21 cellular contexts compared by ENCODE assay signal in genomic region chr7:74619235-74619860, GRCh38. TPM values are rescaled to one million over a fixed set of nuclear protein-coding genes. Genes with fewer than 3 reads are reported as not detected.
DNase-seq lines count a peak whose midpoint lies in the region; ATAC-seq and TF ChIP-seq lines count a peak whose summit lies in the region.
"Had no signal": no experiment of that assay in that cellular context is flagged by ENCODE, and none has a peak within 500 bp of the region (broad histone marks: within the 10 kb centered on the region; RNA-seq: fewer than 3 reads in every experiment).

No MANE protein-coding gene starts in this region.

- H3K27ac Mint-ChIP-seq in neural progenitor cell, result peak overlapping the region; percentile 14
- H3K27ac Mint-ChIP-seq: activated naive CD8-positive, alpha-beta T cell treated with anti-CD3 and anti-CD28 coated beads, Interleukin-2, amount 50 U/mL, for 24 hours; activated T-helper 2 cell treated with anti-CD3 and anti-CD28 coated beads, Interferon-gamma antibody, Interleukin-2, Interleukin-4, amounts not matched to agents 10 μg/mL and 5 μg/mL and 100 μg/mL, durations not matched to agents 14 hours and 24 hours and 36 hours; stimulated activated naive CD8-positive, alpha-beta T cell treated with anti-CD3 and anti-CD28 coated beads, Interleukin-15, amount 100 ng/mL, for 72 hours; type B pancreatic cell had no signal

- intact Hi-C loops in Panc1 (cut with micrococcal nuclease; ENCODE audit: unreplicated experiment), result no loop called here

- H3K27ac ChIP-seq in Panc1 (ENCODE audit: low read length), result peak overlapping the region; percentile 42; the same call in 1 of the 2 replicates
- H3K27ac ChIP-seq in neural progenitor cell, result peak overlapping the region; percentile 75
- H3K27ac ChIP-seq: left ventricle myocardium inferior, PC-9, SJSA1 had no signal

- H3K27me3 Mint-ChIP-seq in neural progenitor cell (ENCODE audit: insufficient read depth, low read depth), result peaks cover 5% of the 10 kb centered on the region
- H3K27me3 Mint-ChIP-seq: activated naive CD8-positive, alpha-beta T cell treated with anti-CD3 and anti-CD28 coated beads, Interleukin-2, amount 50 U/mL, for 24 hours; stimulated activated naive CD8-positive, alpha-beta T cell treated with anti-CD3 and anti-CD28 coated beads, Interleukin-15, amount 100 ng/mL, for 72 hours; type B pancreatic cell had no signal

- no TSS peak for BruUV-seq in Panc1 (replicated peaks; lab: Mats Ljungman, UMichigan)

- no peaks in the 10 kb centered on the region for H3K9me2 ChIP-seq in Loucy (replicated peaks; ENCODE audit: low read depth, low read length)

- TF ChIP-seq CTCF in Loucy (conservative IDR thresholded peaks at IDR 0.05; ENCODE audit: low read length) (no peak), Panc1 (IDR thresholded peaks at IDR 0.05) (no peak), neural progenitor cell (IDR thresholded peaks at IDR 0.05) (no peak)

- CTCF ChIA-PET in Panc1 (lab: Charles Lee), result no interaction called here

- H3K4me3 ChIP-seq in Loucy (ENCODE audit: low read length, poor library complexity, severe bottlenecking), result no peak overlapping the region
- H3K4me3 ChIP-seq in Panc1 (ENCODE audit: low read depth in 2 of 2, low read length in 2 of 2), result no peak overlapping the region
- H3K4me3 ChIP-seq in neural progenitor cell, result no peak overlapping the region
- H3K4me3 ChIP-seq: left ventricle myocardium inferior, PC-9, SJSA1 had no signal

- H3K9me3 Mint-ChIP-seq in neural progenitor cell, result no peaks in the 10 kb centered on the region
- H3K9me3 Mint-ChIP-seq: activated naive CD8-positive, alpha-beta T cell treated with anti-CD3 and anti-CD28 coated beads, Interleukin-2, amount 50 U/mL, for 24 hours; activated T-helper 2 cell treated with anti-CD3 and anti-CD28 coated beads, Interferon-gamma antibody, Interleukin-2, Interleukin-4, amounts not matched to agents 10 μg/mL and 5 μg/mL and 100 μg/mL, durations not matched to agents 14 hours and 24 hours and 36 hours; stimulated activated naive CD8-positive, alpha-beta T cell treated with anti-CD3 and anti-CD28 coated beads, Interleukin-15, amount 100 ng/mL, for 72 hours; type B pancreatic cell had no signal

- H3K4me2 ChIP-seq in Loucy (ENCODE audit: low read depth, low read length, poor library complexity, severe bottlenecking) (no peak overlapping the region), neural progenitor cell (peak overlapping the region; percentile 57)
- H3K4me2 ChIP-seq: PC-9 had no signal

- H4K20me1 ChIP-seq in Loucy (ENCODE audit: insufficient read depth, low read length, poor library complexity, severe bottlenecking) (no peaks in the 10 kb centered on the region), neural progenitor cell (ENCODE audit: low read depth) (no peaks in the 10 kb centered on the region)

- H3K4me3 Mint-ChIP-seq in neural progenitor cell, result no peak overlapping the region
- H3K4me3 Mint-ChIP-seq: activated naive CD8-positive, alpha-beta T cell treated with anti-CD3 and anti-CD28 coated beads, Interleukin-2, amount 50 U/mL, for 24 hours; stimulated activated naive CD8-positive, alpha-beta T cell treated with anti-CD3 and anti-CD28 coated beads, Interleukin-15, amount 100 ng/mL, for 72 hours; type B pancreatic cell had no signal

- no peaks in the 10 kb centered on the region for H3K9me3 ChIP-seq in Loucy (ENCODE audit: insufficient read depth, low read depth, low read length)
- H3K9me3 ChIP-seq in Panc1 (ENCODE audit: control insufficient read depth, insufficient read depth, low read depth, low read length), result no peaks in the 10 kb centered on the region
- no peaks in the 10 kb centered on the region for H3K9me3 ChIP-seq in neural progenitor cell (ENCODE audit: low read depth)
- H3K9me3 ChIP-seq: left ventricle myocardium inferior, SJSA1 had no signal

- H3K36me3 Mint-ChIP-seq in neural progenitor cell, result no peaks in the 10 kb centered on the region
- H3K36me3 Mint-ChIP-seq: type B pancreatic cell had no signal

- H3K4me1 Mint-ChIP-seq in neural progenitor cell, result peaks cover 24% of the 10 kb centered on the region

- no peaks in the 10 kb centered on the region for H3K27me3 ChIP-seq in Loucy (ENCODE audit: insufficient read depth, low read length, poor library complexity, severe bottlenecking)
- H3K27me3 ChIP-seq in Panc1 (ENCODE audit: control insufficient read depth, insufficient read depth, low read length), result no peaks in the 10 kb centered on the region
- H3K27me3 ChIP-seq in neural progenitor cell, result no peaks in the 10 kb centered on the region
- H3K27me3 ChIP-seq: SJSA1 had no signal

- H3K9ac ChIP-seq in Loucy (ENCODE audit: low read depth, low read length, poor library complexity, severe bottlenecking) (no peak overlapping the region), neural progenitor cell (no peak overlapping the region)

- peaks cover 14% of the 10 kb centered on the region for H3K4me1 ChIP-seq in Loucy (ENCODE audit: insufficient read depth, low read length, poor library complexity, severe bottlenecking)
- peaks cover 17% of the 10 kb centered on the region; the same call in 1 of the 2 replicates for H3K4me1 ChIP-seq in Panc1 (ENCODE audit: control insufficient read depth, insufficient read depth, low read length)
- H3K4me1 ChIP-seq in neural progenitor cell, result peaks cover 22% of the 10 kb centered on the region
- H3K4me1 ChIP-seq: left ventricle myocardium inferior, SJSA1 had no signal

- POLR2A ChIA-PET in Panc1 (lab: Charles Lee), result interaction anchor here (0.6 kb wide), 1 partner anchor 57 kb away, joined by 13 read pairs; no protein-coding TSS in a partner anchor

- DNase-seq in DMS 273 treated with DMSO at 0.1 percent for 48 hours (lab: John Stamatoyannopoulos, UW) (peak; percentile 35), Panc1 (ENCODE audit: low read depth, low spot score) (no peak), neural progenitor cell (ENCODE audit: low spot score) (peak; percentile 26), activated gamma-delta T cell (lab: John Stamatoyannopoulos, UW) (no peak), kidney tubule cell (ENCODE audit: low spot score) (no peak)
- DNase-seq in effector CD8-positive, alpha-beta T cell (lab: John Stamatoyannopoulos, UW), result no peak
- DNase-seq: activated naive CD8-positive, alpha-beta T cell treated with anti-CD3 and anti-CD28 coated beads, Interleukin-2, amount 50 U/mL, for 24 hours; EL; glutamatergic neuron; left ventricle myocardium inferior; NCI-H1105 treated with DMSO at 0.1 percent for 48 hours; PC-9; stimulated activated CD4-positive, alpha-beta T cell treated with anti-CD3 and anti-CD28 coated beads, Interleukin-2, amount 100 ng/mL, for 24 hours; stimulated activated naive CD8-positive, alpha-beta T cell treated with anti-CD3 and anti-CD28 coated beads, Interleukin-15, amount 100 ng/mL, for 72 hours had no signal

- ATAC-seq in Panc1 (peak; percentile 32), HG03139 (IDR thresholded peaks at IDR 0.05; ENCODE audit: unreplicated experiment) (no peak)
- ATAC-seq: activated CD4-positive, CD25-positive, alpha-beta regulatory T cell treated with anti-CD3 and anti-CD28 coated beads, Interleukin-2, amount 50 U/mL, for 24 hours; activated naive CD8-positive, alpha-beta T cell treated with anti-CD3 and anti-CD28 coated beads, Interleukin-2, amount 50 U/mL, for 24 hours; HCT116; stimulated activated naive CD8-positive, alpha-beta T cell treated with anti-CD3 and anti-CD28 coated beads, Interleukin-15, amount 100 ng/mL, for 72 hours had no signal

- H3K79me2 ChIP-seq in Loucy (ENCODE audit: insufficient read depth, low read length), result no peaks in the 10 kb centered on the region
- H3K79me2 ChIP-seq in neural progenitor cell (ENCODE audit: low read depth), result no peaks in the 10 kb centered on the region

- H3F3A ChIP-seq in Loucy (ENCODE audit: low read depth), result no peaks in the 10 kb centered on the region
- peaks cover 29% of the 10 kb centered on the region for H3F3A ChIP-seq in neural progenitor cell (ENCODE audit: low read depth)

- H3K36me3 ChIP-seq in Loucy (ENCODE audit: insufficient read depth, low read length) (no peaks in the 10 kb centered on the region), Panc1 (ENCODE audit: control insufficient read depth, insufficient read depth, low read length) (no peaks in the 10 kb centered on the region), neural progenitor cell (no peaks in the 10 kb centered on the region)
- H3K36me3 ChIP-seq: left ventricle myocardium inferior, SJSA1 had no signal

- in situ Hi-C loops in Panc1 (cut with HindIII; ENCODE audit: low pct_unique_long_range_greater_than_20kb, low sequenced_read_pairs), result no loop called here

- H2AFZ ChIP-seq in Loucy (ENCODE audit: low read length) (peak overlapping the region; percentile 32; the same call in 1 of the 2 replicates), neural progenitor cell (replicated peaks) (peak overlapping the region; percentile 70)
- H2AFZ ChIP-seq: PC-9 had no signal

RNA-seq across cellular contexts. Expression of gene GTF2I, which starts 38.2 kb away (rescaled TPM):
- total RNA-seq in Panc1 (2021; ENCODE audit: unreplicated experiment) (305 TPM), neural progenitor cell (ENCODE audit: low replicate concordance) (256 and 310 TPM in 2 replicates)
- 194 TPM for polyA plus RNA-seq in Panc1 (2012; ENCODE audit: insufficient read length)

Comparison
In these comparisons a context has a peak if more than half of its experiments do, and no peak if none do; other contexts are left out.
1. DNase-seq: peak in DMS 273 treated with DMSO at 0.1 percent for 48 hours (single experiment) and neural progenitor cell (single experiment); none in Panc1 (single experiment), activated gamma-delta T cell (single experiment), effector CD8-positive, alpha-beta T cell (single experiment) and kidney tubule cell (single experiment).